18 cellular contexts compared by ENCODE assay signal in genomic region chr2:235803028-235803427, GRCh38.
DNase-seq lines count a peak whose midpoint lies in the region; ATAC-seq and TF ChIP-seq lines count a peak whose summit lies in the region.
"Had no signal": no experiment of that assay in that cellular context is flagged by ENCODE, and none has a peak within 500 bp of the region (broad histone marks: within the 10 kb centered on the region; RNA-seq: fewer than 3 reads in every experiment).

No MANE protein-coding gene starts in this region.

- H3K9me3 Mint-ChIP-seq in activated naive CD8-positive, alpha-beta T cell treated with anti-CD3 and anti-CD28 coated beads for 36 hours, result no peaks in the 10 kb centered on the region

- H3K4me3 Mint-ChIP-seq in activated naive CD8-positive, alpha-beta T cell treated with anti-CD3 and anti-CD28 coated beads for 36 hours, result no peak overlapping the region
- H3K4me3 Mint-ChIP-seq: activated CD4-positive, alpha-beta T cell treated with anti-CD3 and anti-CD28 coated beads for 36 hours had no signal

- H3K27me3 Mint-ChIP-seq in activated naive CD8-positive, alpha-beta T cell treated with anti-CD3 and anti-CD28 coated beads for 36 hours, result peaks cover under 1% of the 10 kb centered on the region

- POLR2A ChIA-PET in SK-N-SH (lab: Yijun Ruan, JAX), result no interaction called here

- no peaks in the 10 kb centered on the region for H3K4me1 Mint-ChIP-seq in activated naive CD8-positive, alpha-beta T cell treated with anti-CD3 and anti-CD28 coated beads for 36 hours
- H3K4me1 Mint-ChIP-seq: activated CD4-positive, alpha-beta T cell treated with anti-CD3 and anti-CD28 coated beads for 36 hours had no signal

- no peaks in the 10 kb centered on the region for H4K20me1 ChIP-seq in SK-N-SH (ENCODE audit: insufficient read depth)
- H4K20me1 ChIP-seq in fibroblast of lung (ENCODE audit: control insufficient read depth, extremely low read depth, insufficient read depth, low read length), result no peaks in the 10 kb centered on the region

- no peak for TF ChIP-seq EP300 in SK-N-SH (IDR thresholded peaks at IDR 0.05; ENCODE audit: borderline replicate concordance in 1 of 2, low read depth in 1 of 2, low read length in 1 of 2)
- TF ChIP-seq EP300 in ovary (IDR thresholded peaks at IDR 0.05), result no peak

- H3K27ac Mint-ChIP-seq in activated naive CD8-positive, alpha-beta T cell treated with anti-CD3 and anti-CD28 coated beads for 36 hours, result no peak overlapping the region
- H3K27ac Mint-ChIP-seq: activated CD4-positive, alpha-beta T cell treated with anti-CD3 and anti-CD28 coated beads for 36 hours had no signal

- no peak for ATAC-seq in SK-N-SH treated with all-trans-retinoic acid at 6 μM for 48 hours
- ATAC-seq in psoas muscle, result no peak
- ATAC-seq: activated CD4-positive, alpha-beta T cell treated with anti-CD3 and anti-CD28 coated beads for 36 hours had no signal

- H3K9me3 ChIP-seq in SK-N-SH (no peaks in the 10 kb centered on the region), fibroblast of lung (ENCODE audit: control insufficient read depth, insufficient read depth, low read depth, low read length) (no peaks in the 10 kb centered on the region), psoas muscle (no peaks in the 10 kb centered on the region), ovary (no peaks in the 10 kb centered on the region)
- H3K9me3 ChIP-seq: suprapubic skin had no signal

- TF ChIP-seq RAD21 in SK-N-SH (IDR thresholded peaks at IDR 0.05; ENCODE audit: low read length), result peak; percentile 41

- 100% methylated on average over 1 of the region's 1 CpG for WGBS in SK-N-SH (ENCODE audit: low lambda C conversion rate)
- 91 to 100% (median 100%) methylated on average over 1 of the region's 1 CpG for WGBS in psoas muscle, 3 donors
- 92 to 98% (median 97%) methylated on average over 1 of the region's 1 CpG for WGBS in ovary, 3 donors

- peaks cover 3% of the 10 kb centered on the region for H3F3A ChIP-seq in SK-N-SH (replicated peaks; ENCODE audit: insufficient read depth)

- H3K27ac ChIP-seq in SK-N-SH (ENCODE audit: low read depth in 2 of 2, low read length in 1 of 2) (no peak overlapping the region), fibroblast of lung (ENCODE audit: insufficient read depth, low read length) (no peak overlapping the region), psoas muscle (no peak overlapping the region), ovary (no peak overlapping the region)
- H3K27ac ChIP-seq: KMS-11, suprapubic skin had no signal

- H3K9ac ChIP-seq in SK-N-SH (no peak overlapping the region), fibroblast of lung (ENCODE audit: insufficient read depth, low read length) (no peak overlapping the region)
- H3K9ac ChIP-seq: KMS-11 had no signal

- H3K4me3 ChIP-seq in SK-N-SH (ENCODE audit: low read depth in 2 of 2, low read length in 1 of 2) (no peak overlapping the region), WI38 (ENCODE audit: low read depth, low read length) (no peak overlapping the region), fibroblast of lung (replicated peaks in 1 of 4; ENCODE audit: control extremely low read depth in 1 of 4, insufficient read depth in 1 of 4, low read depth in 3 of 4, low read length in 4 of 4) (no peak overlapping the region), psoas muscle (no peak overlapping the region), ovary (no peak overlapping the region)
- H3K4me3 ChIP-seq: suprapubic skin had no signal

- H3K36me3 Mint-ChIP-seq in activated naive CD8-positive, alpha-beta T cell treated with anti-CD3 and anti-CD28 coated beads for 36 hours, result no peaks in the 10 kb centered on the region

- no peak for DNase-seq in SK-N-SH
- peak; percentile 9 to 18 for DNase-seq in fibroblast of lung (ENCODE audit: low read depth in 2 of 2)
- DNase-seq in psoas muscle, result no peak
- DNase-seq in ovary, result no peak
- no peak for DNase-seq in activated naive CD8-positive, alpha-beta T cell treated with anti-CD3 and anti-CD28 coated beads for 36 hours
- DNase-seq in mesenteric fat pad (ENCODE audit: low spot score), result no peak
- DNase-seq: activated CD4-positive, alpha-beta T cell treated with anti-CD3 and anti-CD28 coated beads for 36 hours; activated naive CD4-positive, alpha-beta T cell treated with Interleukin-2 at 50 U/mL for 16 hours; caudate nucleus; GDM1; head of caudate nucleus; NCI-H1930; RPMI8226; T-helper 1 cell had no signal

- H3K27me3 ChIP-seq in SK-N-SH (ENCODE audit: insufficient read depth) (no peaks in the 10 kb centered on the region), fibroblast of lung (ENCODE audit: control insufficient read depth, insufficient read depth, low read length) (no peaks in the 10 kb centered on the region), psoas muscle (ENCODE audit: insufficient read depth in 3 of 3, low read length in 2 of 3) (no peaks in the 10 kb centered on the region), ovary (no peaks in the 10 kb centered on the region)
- H3K27me3 ChIP-seq: suprapubic skin had no signal

- TF ChIP-seq CTCF in SK-N-SH (IDR thresholded peaks at IDR 0.05), result peak; percentile 48
- peak; percentile 10; the same call in 1 of the 2 replicates for TF ChIP-seq CTCF in WI38 (IDR thresholded peaks at IDR 0.05; ENCODE audit: low read depth, low read length)
- no peak for TF ChIP-seq CTCF in fibroblast of lung (conservative IDR thresholded peaks at IDR 0.05 in 1 of 2, IDR thresholded peaks at IDR 0.05 in 1 of 2; ENCODE audit: low read depth in 1 of 2, low read length in 2 of 2)
- TF ChIP-seq CTCF in psoas muscle (IDR thresholded peaks at IDR 0.05), result peak; percentile 22
- TF ChIP-seq CTCF in ovary (IDR thresholded peaks at IDR 0.05), result no peak

- H3K4me2 ChIP-seq in SK-N-SH (no peak overlapping the region), fibroblast of lung (ENCODE audit: extremely low read depth, insufficient read depth, low read length) (no peak overlapping the region)
- H3K4me2 ChIP-seq: KMS-11 had no signal

- H3K79me2 ChIP-seq in SK-N-SH (ENCODE audit: insufficient read depth) (no peaks in the 10 kb centered on the region), fibroblast of lung (ENCODE audit: control insufficient read depth, insufficient read depth, low read length) (no peaks in the 10 kb centered on the region)

- CTCF ChIA-PET in SK-N-SH (lab: Yijun Ruan, JAX), result interaction anchor here (1.5 to 1.8 kb wide), 2 partner anchors 10 to 24 kb away, joined by 3 to 4 read pairs; no protein-coding TSS in a partner anchor

- TF ChIP-seq POLR2A in ovary (IDR thresholded peaks at IDR 0.05), result no peak

- no peaks in the 10 kb centered on the region for H3K9me2 ChIP-seq in SK-N-SH

- H3K36me3 ChIP-seq in SK-N-SH (replicated peaks in 1 of 2; ENCODE audit: control insufficient read depth in 1 of 2, insufficient read depth in 2 of 2, low read length in 1 of 2), result peaks cover 0 to 12% of the 10 kb centered on the region in 2 experiments
- no peaks in the 10 kb centered on the region for H3K36me3 ChIP-seq in fibroblast of lung (ENCODE audit: control insufficient read depth, insufficient read depth, low read length)
- peaks cover 0 to 47% of the 10 kb centered on the region in 2 donors for H3K36me3 ChIP-seq in psoas muscle (ENCODE audit: insufficient read depth in 1 of 2, low read depth in 1 of 2)
- H3K36me3 ChIP-seq in ovary, result no peaks in the 10 kb centered on the region

- intact Hi-C loops in psoas muscle (cut with DNase I) (loop anchor here in 1 of 2 donors (5.0 kb wide), 1 partner anchor 379 kb away; no protein-coding TSS in a partner anchor), ovary (cut with DNase I) (no loop called here)

- H3K4me1 ChIP-seq in SK-N-SH (ENCODE audit: control insufficient read depth in 1 of 2, insufficient read depth in 2 of 2, low read depth in 1 of 2, low read length in 1 of 2) (peaks cover 0 to 2% of the 10 kb centered on the region in 2 experiments; a peak in 1 of 4 replicates), fibroblast of lung (ENCODE audit: control insufficient read depth, extremely low read depth, insufficient read depth, low read length) (no peaks in the 10 kb centered on the region), psoas muscle (no peaks in the 10 kb centered on the region), ovary (ENCODE audit: insufficient read depth) (no peaks in the 10 kb centered on the region)
- H3K4me1 ChIP-seq: suprapubic skin had no signal

- H2AFZ ChIP-seq in SK-N-SH (ENCODE audit: low read depth) (no peak overlapping the region), fibroblast of lung (ENCODE audit: low read length) (no peak overlapping the region)

TF ChIP-seq in SK-N-SH, 30 proteins besides CTCF, POLR2A, EP300 and RAD21:
- TF ChIP-seq POLR2AphosphoS5 (IDR thresholded peaks at IDR 0.05; ENCODE audit: low read depth, low read length) (no peak), SIN3A (IDR thresholded peaks at IDR 0.05; ENCODE audit: borderline replicate concordance, low read depth, low read length) (no peak), YY1 (IDR thresholded peaks at IDR 0.05; ENCODE audit: low read depth) (no peak), TCF12 (IDR thresholded peaks at IDR 0.05) (no peak), FOXM1 (IDR thresholded peaks at IDR 0.05; ENCODE audit: low read depth) (no peak), GATA2 (CRISPR knock-in tag; IDR thresholded peaks at IDR 0.05) (no peak), NFIC (IDR thresholded peaks at IDR 0.05; ENCODE audit: borderline replicate concordance) (no peak), RXRA (IDR thresholded peaks at IDR 0.05; ENCODE audit: borderline replicate concordance, low read depth) (no peak), RFX5 (IDR thresholded peaks at IDR 0.05; ENCODE audit: low read length) (no peak), FOSL2 (IDR thresholded peaks at IDR 0.05; ENCODE audit: borderline replicate concordance, low read depth) (no peak), MEF2A (IDR thresholded peaks at IDR 0.05; ENCODE audit: borderline replicate concordance, low read depth) (no peak), MXI1 (IDR thresholded peaks at IDR 0.05; ENCODE audit: low read depth, low read length) (no peak)

TF ChIP-seq in SK-N-SH treated with all-trans-retinoic acid at 6 μM for 48 hours, 23 proteins besides CTCF, POLR2A, EP300 and RAD21:
- TF ChIP-seq CREB5 (CRISPR knock-in tag; IDR thresholded peaks at IDR 0.05; ENCODE audit: low read depth), result no peak
- no peak for TF ChIP-seq ZFP3 (CRISPR knock-in tag; IDR thresholded peaks at IDR 0.05)
- TF ChIP-seq BACH2 (CRISPR knock-in tag; IDR thresholded peaks at IDR 0.05; ENCODE audit: borderline replicate concordance), result no peak
- TF ChIP-seq ZC3H10 (CRISPR knock-in tag; IDR thresholded peaks at IDR 0.05), result no peak

Comparison
In these comparisons a context has a peak if more than half of its experiments do, and no peak if none do; other contexts are left out.
1. DNase-seq: peak in fibroblast of lung (2 of 2); none in SK-N-SH (single experiment), psoas muscle (0 of 2), ovary (0 of 5), activated naive CD8-positive, alpha-beta T cell treated with anti-CD3 and anti-CD28 coated beads for 36 hours (single experiment) and mesenteric fat pad (single experiment).
2. CTCF ChIP-seq: peak in SK-N-SH (single experiment), WI38 (single experiment) and psoas muscle (single experiment); none in fibroblast of lung (0 of 2) and ovary (0 of 3).